ENCODE assay signal across 13 cellular contexts in the genomic region with DNA sequence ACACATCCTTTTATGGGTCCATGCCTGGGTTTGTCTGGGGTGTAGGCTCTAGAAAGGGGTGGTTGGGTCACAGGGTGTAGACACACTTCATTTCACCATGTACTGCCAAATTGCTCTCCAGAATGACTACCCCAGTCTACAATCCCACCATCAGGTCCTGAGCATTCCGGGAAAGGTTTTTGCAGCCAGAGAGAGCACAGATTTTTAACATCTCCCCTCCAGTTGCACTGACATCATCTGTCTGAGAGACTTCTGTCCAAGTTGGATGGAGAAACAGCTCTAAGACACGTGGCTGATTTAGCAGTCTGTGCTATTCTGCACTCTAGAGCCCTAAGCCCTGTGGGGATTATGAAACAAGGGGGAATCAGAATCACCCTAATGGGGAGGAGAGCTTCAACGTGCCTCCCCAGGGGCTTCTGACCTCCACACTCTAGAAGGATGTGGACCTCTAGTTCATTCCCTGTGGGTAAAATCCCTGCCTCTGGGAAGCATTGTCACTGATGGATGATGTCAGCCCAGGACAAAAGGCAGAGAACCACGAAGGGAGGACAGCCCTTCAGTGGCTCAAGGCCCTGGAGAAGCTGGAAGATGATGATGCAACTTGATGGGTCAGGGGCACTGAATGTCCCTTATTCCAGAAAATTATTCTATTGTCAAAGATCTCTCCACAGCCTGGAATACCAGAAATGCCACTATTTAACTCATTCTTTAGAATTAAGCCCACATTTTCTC.
DNase-seq lines count a peak whose midpoint lies in the region; ATAC-seq and TF ChIP-seq lines count a peak whose summit lies in the region.
"Had no signal": no experiment of that assay in that cellular context is flagged by ENCODE, and none has a peak within 500 bp of the region (broad histone marks: within the 10 kb centered on the region; RNA-seq: fewer than 3 reads in every experiment).

No MANE protein-coding gene starts in this region.

- H3K27ac Mint-ChIP-seq in activated CD4-positive, alpha-beta memory T cell treated with anti-CD3 and anti-CD28 coated beads for 36 hours, result peak overlapping the region; percentile 61
- no peak overlapping the region for H3K27ac Mint-ChIP-seq in activated CD4-positive, alpha-beta memory T cell treated with anti-CD3 and anti-CD28 coated beads, Interleukin-2, amount 10 ng/mL, durations not matched to agents 7 days and 5 days
- peak overlapping the region; percentile 33 to 68 for H3K27ac Mint-ChIP-seq in effector memory CD8-positive, alpha-beta T cell

- no peak overlapping the region for H3K4me3 Mint-ChIP-seq in activated CD4-positive, alpha-beta memory T cell treated with anti-CD3 and anti-CD28 coated beads for 36 hours
- no peak overlapping the region for H3K4me3 Mint-ChIP-seq in activated CD4-positive, alpha-beta memory T cell treated with anti-CD3 and anti-CD28 coated beads, Interleukin-2, amount 10 ng/mL, durations not matched to agents 7 days and 5 days
- no peak overlapping the region for H3K4me3 Mint-ChIP-seq in effector memory CD8-positive, alpha-beta T cell

- POLR2A ChIA-PET in activated CD4-positive, alpha-beta memory T cell treated with anti-CD3 and anti-CD28 coated beads for 36 hours (lab: Charles Lee), result no interaction called here
- POLR2A ChIA-PET in activated CD4-positive, alpha-beta memory T cell treated with anti-CD3 and anti-CD28 coated beads, Interleukin-2, amount 10 ng/mL, durations not matched to agents 7 days and 5 days (lab: Charles Lee), result interaction anchor here (0.6 to 2.5 kb wide), 4 partner anchors 31 to 796 kb away, joined by 3 to 8 read pairs (median 6); a partner anchor contains a TSS

- H3K4me3 ChIP-seq in left lung (no peak overlapping the region), upper lobe of right lung (no peak overlapping the region)

- TF ChIP-seq CTCF in left lung (IDR thresholded peaks at IDR 0.05) (no peak), upper lobe of right lung (IDR thresholded peaks at IDR 0.05) (no peak)

- H3K27me3 Mint-ChIP-seq in activated CD4-positive, alpha-beta memory T cell treated with anti-CD3 and anti-CD28 coated beads for 36 hours, result no peaks in the 10 kb centered on the region
- no peaks in the 10 kb centered on the region for H3K27me3 Mint-ChIP-seq in activated CD4-positive, alpha-beta memory T cell treated with anti-CD3 and anti-CD28 coated beads, Interleukin-2, amount 10 ng/mL, durations not matched to agents 7 days and 5 days
- no peaks in the 10 kb centered on the region for H3K27me3 Mint-ChIP-seq in effector memory CD8-positive, alpha-beta T cell

- H3K4me1 ChIP-seq in left lung (peaks cover 11 to 61% of the 10 kb centered on the region in 2 donors), upper lobe of right lung (peaks cover 11% of the 10 kb centered on the region)

- H3K27ac ChIP-seq in left lung (peak overlapping the region in 1 of 2 donors; percentile 41), upper lobe of right lung (no peak overlapping the region)

- H3K9me3 Mint-ChIP-seq in activated CD4-positive, alpha-beta memory T cell treated with anti-CD3 and anti-CD28 coated beads for 36 hours, result no peaks in the 10 kb centered on the region
- H3K9me3 Mint-ChIP-seq in activated CD4-positive, alpha-beta memory T cell treated with anti-CD3 and anti-CD28 coated beads, Interleukin-2, amount 10 ng/mL, durations not matched to agents 7 days and 5 days, result peaks cover 2% of the 10 kb centered on the region
- no peaks in the 10 kb centered on the region for H3K9me3 Mint-ChIP-seq in effector memory CD8-positive, alpha-beta T cell

- H3K27me3 ChIP-seq in left lung (no peaks in the 10 kb centered on the region), upper lobe of right lung (no peaks in the 10 kb centered on the region)

- H3K9me3 ChIP-seq in left lung, result no peaks in the 10 kb centered on the region
- H3K9me3 ChIP-seq in upper lobe of right lung, result no peaks in the 10 kb centered on the region

- no peak for DNase-seq in activated CD4-positive, alpha-beta memory T cell treated with anti-CD3 and anti-CD28 coated beads for 36 hours
- DNase-seq in activated CD4-positive, alpha-beta memory T cell treated with anti-CD3 and anti-CD28 coated beads, Interleukin-2, amount 10 ng/mL, durations not matched to agents 7 days and 5 days, result no peak
- DNase-seq in effector memory CD8-positive, alpha-beta T cell, result no peak
- DNase-seq in left lung (no peak), upper lobe of right lung (no peak), hepatic stellate cell (ENCODE audit: low spot score) (no peak), NCI-H1105 treated with DMSO at 0.1 percent for 48 hours (lab: John Stamatoyannopoulos, UW) (no peak), NK-92 (lab: John Stamatoyannopoulos, UW; ENCODE audit: unreplicated experiment) (no peak)
- DNase-seq: activated naive CD4-positive, alpha-beta T cell treated with anti-CD3 and anti-CD28 coated beads, Interleukin-2, amount 50 U/mL, for 16 hours; cortex of kidney; DMS79; NCI-H2029 treated with DMSO at 0.1 percent for 48 hours; trophoblast cell had no signal

- no peak for ATAC-seq in effector memory CD8-positive, alpha-beta T cell (replicated peaks)
- peak; percentile 49 for ATAC-seq in left lung
- peak; percentile 57 for ATAC-seq in upper lobe of right lung

- CTCF ChIA-PET in activated CD4-positive, alpha-beta memory T cell treated with anti-CD3 and anti-CD28 coated beads for 36 hours (lab: Charles Lee), result interaction anchor here (1.1 to 3.1 kb wide), 2 partner anchors 28 to 41 kb away, joined by 3 to 12 read pairs; no protein-coding TSS in a partner anchor
- CTCF ChIA-PET in activated CD4-positive, alpha-beta memory T cell treated with anti-CD3 and anti-CD28 coated beads, Interleukin-2, amount 10 ng/mL, durations not matched to agents 7 days and 5 days (lab: Charles Lee), result no interaction called here

- intact Hi-C loops in activated CD4-positive, alpha-beta memory T cell treated with anti-CD3 and anti-CD28 coated beads for 36 hours (cut with micrococcal nuclease), result loop anchor here (2.0 kb wide), 1 partner anchor 38 kb away; no protein-coding TSS in a partner anchor
- intact Hi-C loops in left lung (cut with DNase I) (no loop called here), upper lobe of right lung (cut with DNase I) (no loop called here)

- peaks cover 54% of the 10 kb centered on the region for H3K4me1 Mint-ChIP-seq in activated CD4-positive, alpha-beta memory T cell treated with anti-CD3 and anti-CD28 coated beads for 36 hours (ENCODE audit: low read depth)
- H3K4me1 Mint-ChIP-seq in activated CD4-positive, alpha-beta memory T cell treated with anti-CD3 and anti-CD28 coated beads, Interleukin-2, amount 10 ng/mL, durations not matched to agents 7 days and 5 days, result peaks cover 52% of the 10 kb centered on the region
- peaks cover 25 to 38% of the 10 kb centered on the region in 2 donors for H3K4me1 Mint-ChIP-seq in effector memory CD8-positive, alpha-beta T cell (ENCODE audit: low read depth in 2 of 2)

- no peaks in the 10 kb centered on the region for H3K36me3 Mint-ChIP-seq in activated CD4-positive, alpha-beta memory T cell treated with anti-CD3 and anti-CD28 coated beads for 36 hours
- peaks cover 5% of the 10 kb centered on the region for H3K36me3 Mint-ChIP-seq in activated CD4-positive, alpha-beta memory T cell treated with anti-CD3 and anti-CD28 coated beads, Interleukin-2, amount 10 ng/mL, durations not matched to agents 7 days and 5 days (ENCODE audit: low read depth)
- peaks cover 4% of the 10 kb centered on the region for H3K36me3 Mint-ChIP-seq in effector memory CD8-positive, alpha-beta T cell (ENCODE audit: insufficient read depth)

- H3K36me3 ChIP-seq in left lung (no peaks in the 10 kb centered on the region), upper lobe of right lung (no peaks in the 10 kb centered on the region)
